In genomic region chr12:65740873-65741600, GRCh38 we compare ENCODE assay signal across 8 cellular contexts.
DNase-seq lines count a peak whose midpoint lies in the region; ATAC-seq, FAIRE-seq and TF ChIP-seq lines count a peak whose summit lies in the region.

No MANE protein-coding gene starts in this region.

- H4K20me1 ChIP-seq in K562 (replicated peaks; ENCODE audit: control insufficient read depth, insufficient read depth, low read length) = no peaks in the 10 kb centered on the region

- no peaks in the 10 kb centered on the region; a peak in 1 of 5 replicates for H3K27me3 ChIP-seq in K562 (ENCODE audit: control insufficient read depth in 2 of 2, insufficient read depth in 2 of 2, low read length in 2 of 2)
- H3K27me3 ChIP-seq in iPS DF 6.9 (ENCODE audit: control insufficient read depth, insufficient read depth, low read length) = no peaks in the 10 kb centered on the region
- peaks cover 9 to 39% (median 31%) of the 10 kb centered on the region in 3 donors for H3K27me3 ChIP-seq in sigmoid colon

- H3K9me3 ChIP-seq in K562 (replicated peaks; ENCODE audit: control insufficient read depth, insufficient read depth, low read depth, low read length) (no peaks in the 10 kb centered on the region), iPS DF 6.9 (ENCODE audit: control insufficient read depth, insufficient read depth, low read length) (no peaks in the 10 kb centered on the region), sigmoid colon (no peaks in the 10 kb centered on the region)

- peak; percentile 74 for FAIRE-seq in K562 (lab: Jason Lieb, UNC)

- TF ChIP-seq CTCF in K562 (IDR thresholded peaks at IDR 0.05 in 2 of 3, conservative IDR thresholded peaks at IDR 0.05 in 1 of 3; ENCODE audit: insufficient read depth in 2 of 3, low read depth in 1 of 3, low read length in 3 of 3) (no peak), sigmoid colon (IDR thresholded peaks at IDR 0.05) (no peak)

- WGBS in K562 (ENCODE audit: insufficient coverage, low coverage, missing lambda C conversion rate) = 6% methylated on average over 29 of the region's 42 CpGs
- WGBS in iPS DF 6.9 (ENCODE audit: insufficient coverage, insufficient read length) = no CpG with 5 or more reads among the region's 42 CpGs
- 6 to 10% methylated on average over 41 to 42 of the region's 42 CpGs for WGBS in sigmoid colon, 2 donors

- CTCF ChIA-PET in K562 (lab: Yijun Ruan, JAX; ENCODE audit: low intra/inter-chr PET ratio) = no interaction called here

- H3K4me1 ChIP-seq in K562 (replicated peaks in 1 of 2; ENCODE audit: control insufficient read depth in 2 of 2, insufficient read depth in 2 of 2, low read length in 2 of 2) (peaks cover 0 to 13% of the 10 kb centered on the region in 2 experiments; a peak in 3 of 5 replicates), iPS DF 6.9 (ENCODE audit: control insufficient read depth, insufficient read depth, low read length) (no peaks in the 10 kb centered on the region), sigmoid colon (peaks cover 0 to 17% (median 10%) of the 10 kb centered on the region in 4 donors)

- peak overlapping the region; percentile 68 for H3K4me2 ChIP-seq in K562 (ENCODE audit: insufficient read depth, low read length)

- POLR2A ChIA-PET in K562 (lab: Yijun Ruan, JAX) = interaction anchor here (0.7 to 1.0 kb wide), 3 partner anchors 9 to 139 kb away, joined by 3 read pairs; no protein-coding TSS in a partner anchor

- DNase-seq in T-helper 1 cell (peak in 3 of 5 donors; percentile 6 to 66 (median 14)), K562 (ENCODE audit: extremely low read depth in 1 of 4, low spot score in 3 of 4) (peak; percentile 72 to 84 (median 82)), iPS DF 6.9 (ENCODE audit: low read depth, low spot score) (no peak), sigmoid colon (peak; percentile 85), inferior parietal cortex (ENCODE audit: extremely low spot score) (no peak), SHP77 treated with DMSO at 0.1 percent for 48 hours (lab: John Stamatoyannopoulos, UW) (no peak)

- H3K79me2 ChIP-seq in K562 (ENCODE audit: control insufficient read depth, insufficient read depth, low read length) = no peaks in the 10 kb centered on the region

- TSS peak; percentile 83 for BruUV-seq in K562 (replicated peaks; lab: Mats Ljungman, UMichigan)

- H3K27ac ChIP-seq in K562 (ENCODE audit: extremely low read depth, low read depth, low read length) (peak overlapping the region; percentile 84), iPS DF 6.9 (ENCODE audit: low read length) (no peak overlapping the region), sigmoid colon (no peak overlapping the region)

- peak overlapping the region; percentile 95 for H2AFZ ChIP-seq in K562 (ENCODE audit: low read depth, low read length)

- no peak for TF ChIP-seq RAD21 in K562 (CRISPR knock-in tag; conservative IDR thresholded peaks at IDR 0.05 in 1 of 2, IDR thresholded peaks at IDR 0.05 in 1 of 2)

- in situ Hi-C loops in K562 (cut with MboI) = no loop called here

- H3K9ac ChIP-seq in K562 (ENCODE audit: insufficient read depth in 1 of 2, low read depth in 2 of 2, low read length in 2 of 2) = peak overlapping the region; percentile 62 to 90

- intact Hi-C loops in K562 (cut with micrococcal nuclease) (no loop called here), sigmoid colon (cut with DNase I) (no loop called here)

- no peak for TF ChIP-seq POLR2A in GM18505 (IDR thresholded peaks at IDR 0.05; ENCODE audit: borderline replicate concordance, extremely low read depth, insufficient read depth, insufficient read length)
- peak; percentile 55 for TF ChIP-seq POLR2A in K562 (conservative IDR thresholded peaks at IDR 0.05)
- no peak for TF ChIP-seq POLR2A in sigmoid colon (IDR thresholded peaks at IDR 0.05)

- H3K9me1 ChIP-seq in K562 (ENCODE audit: control insufficient read depth, insufficient read depth, low read length) = no peaks in the 10 kb centered on the region

- H3K4me3 ChIP-seq in K562 (peak overlapping the region; percentile 46), iPS DF 6.9 (ENCODE audit: low read length) (peak overlapping the region; percentile 38; the same call in 1 of the 2 replicates), sigmoid colon (peak overlapping the region; percentile 37 to 58 (median 52))

- H3K36me3 ChIP-seq in K562 (ENCODE audit: control insufficient read depth, insufficient read depth, low read length) (no peaks in the 10 kb centered on the region), iPS DF 6.9 (ENCODE audit: control insufficient read depth, insufficient read depth, low read length) (no peaks in the 10 kb centered on the region), sigmoid colon (no peaks in the 10 kb centered on the region)

- ATAC-seq in GM18505 (IDR thresholded peaks at IDR 0.05; ENCODE audit: unreplicated experiment) (peak; percentile 72), HG03460 (IDR thresholded peaks at IDR 0.05; ENCODE audit: unreplicated experiment) (peak; percentile 68), K562 (peak; percentile 98)

- TF ChIP-seq EP300 in K562 (IDR thresholded peaks at IDR 0.05; ENCODE audit: low read length) (no peak), sigmoid colon (IDR thresholded peaks at IDR 0.05) (no peak)

TF ChIP-seq in K562, 482 proteins besides CTCF, POLR2A, EP300 and RAD21 (continues in another document):
- TF ChIP-seq USF1 (CRISPR knock-in tag; IDR thresholded peaks at IDR 0.05) (no peak), RREB1 (CRISPR knock-in tag; IDR thresholded peaks at IDR 0.05) (no peak), NFYB (IDR thresholded peaks at IDR 0.05; ENCODE audit: extremely low read depth, insufficient read length) (peak; percentile 32), PRPF4 (IDR thresholded peaks at IDR 0.05; ENCODE audit: insufficient read depth, low read depth, low read length, poor library complexity, severe bottlenecking) (no peak), SUPT5H (IDR thresholded peaks at IDR 0.05) (peak; percentile 49; the same call in 1 of the 2 replicates), RBM25 (IDR thresholded peaks at IDR 0.05; ENCODE audit: low read depth, low read length, severe bottlenecking) (no peak), POLR2H (tag; IDR thresholded peaks at IDR 0.05; ENCODE audit: low read depth) (peak; percentile 66), TAF1 (IDR thresholded peaks at IDR 0.05; ENCODE audit: control insufficient read depth, extremely low read depth, insufficient read depth, low read length, severe bottlenecking) (peak; percentile 16), RBFOX2 (IDR thresholded peaks at IDR 0.05; ENCODE audit: low read depth, low read length) (peak; percentile 58), TOE1 (IDR thresholded peaks at IDR 0.05; ENCODE audit: borderline replicate concordance) (no peak), TOE1 (CRISPR knock-in tag; IDR thresholded peaks at IDR 0.05; ENCODE audit: borderline replicate concordance, low read depth) (no peak), CHCHD3 (CRISPR knock-in tag; IDR thresholded peaks at IDR 0.05) (no peak)
- TF ChIP-seq, protein P1, sequence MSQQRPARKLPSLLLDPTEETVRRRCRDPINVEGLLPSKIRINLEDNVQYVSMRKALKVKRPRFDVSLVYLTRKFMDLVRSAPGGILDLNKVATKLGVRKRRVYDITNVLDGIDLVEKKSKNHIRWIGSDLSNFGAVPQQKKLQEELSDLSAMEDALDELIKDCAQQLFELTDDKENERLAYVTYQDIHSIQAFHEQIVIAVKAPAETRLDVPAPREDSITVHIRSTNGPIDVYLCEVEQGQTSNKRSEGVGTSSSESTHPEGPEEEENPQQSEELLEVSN (IDR thresholded peaks at IDR 0.05; ENCODE audit: borderline replicate concordance in 1 of 2, extremely low read depth in 1 of 2, insufficient read depth in 1 of 2, insufficient read length in 1 of 2, low read depth in 1 of 2, low read length in 1 of 2, poor library complexity in 1 of 2, severe bottlenecking in 1 of 2) = peak in 1 of 2 experiments; percentile 24

Comparison
In these comparisons a context has a peak if more than half of its experiments do, and no peak if none do; other contexts are left out.
1. DNase-seq: peak in T-helper 1 cell (3 of 5), K562 (4 of 4) and sigmoid colon (single experiment); none in iPS DF 6.9 (single experiment), inferior parietal cortex (single experiment) and SHP77 treated with DMSO at 0.1 percent for 48 hours (single experiment).
2. Peak in every context shown above with its lines, with median percentiles within 50 percentile points of each other: ATAC-seq and H3K4me3 ChIP-seq.